ENCODE assay signal across 17 cellular contexts in the genomic region with DNA sequence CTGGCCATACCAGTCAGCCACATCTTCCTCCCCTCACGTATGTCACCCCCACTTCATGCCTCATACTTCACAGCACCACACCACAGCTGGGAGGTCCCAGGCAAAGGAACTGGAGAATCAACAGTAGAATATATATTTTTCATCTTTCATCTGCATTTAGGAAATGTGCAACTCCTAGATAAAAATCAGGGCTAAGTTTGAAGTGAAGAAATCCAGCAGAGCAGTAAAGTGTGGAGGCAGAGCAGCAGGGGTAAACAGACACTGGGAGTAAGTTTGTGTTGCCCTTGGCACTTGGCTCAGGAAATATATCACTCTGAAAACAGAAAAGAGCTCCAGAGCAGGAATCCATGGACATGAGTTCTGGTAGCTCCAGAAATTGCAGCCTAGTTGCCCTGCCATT. TPM values are rescaled to one million over a fixed set of nuclear protein-coding genes. Genes with fewer than 3 reads are reported as not detected.
A peak's percentile ranks its signal among the peaks of the same experiment; 100 is the strongest.
DNase-seq lines count a peak whose midpoint lies in the region; ATAC-seq and TF ChIP-seq lines count a peak whose summit lies in the region.
"Had no signal": no experiment of that assay in that cellular context is flagged by ENCODE, and none has a peak within 500 bp of the region (broad histone marks: within the 10 kb centered on the region; RNA-seq: fewer than 3 reads in every experiment).

No MANE protein-coding gene starts in this region.

- H3K9me3 Mint-ChIP-seq in HFFc6: no peaks in the 10 kb centered on the region

- no peaks in the 10 kb centered on the region for H3K36me3 ChIP-seq in thyroid gland
- H3K36me3 ChIP-seq: vagina had no signal

- H3K4me3 ChIP-seq in astrocyte of the spinal cord (ENCODE audit: low read depth, low read length) (no peak overlapping the region), thyroid gland (replicated peaks in 1 of 3) (no peak overlapping the region)
- H3K4me3 ChIP-seq: vagina had no signal

- no peaks in the 10 kb centered on the region for H3K36me3 Mint-ChIP-seq in HFFc6 (ENCODE audit: low read depth)

- H3K27me3 ChIP-seq in thyroid gland: no peaks in the 10 kb centered on the region
- H3K27me3 ChIP-seq: vagina had no signal

- peaks cover 29% of the 10 kb centered on the region for H3K4me1 Mint-ChIP-seq in HFFc6 (ENCODE audit: low read depth)

- intact Hi-C loops in thyroid gland (cut with DNase I): no loop called here
- intact Hi-C loops in head of caudate nucleus (cut with DNase I): no loop called here

- DNase-seq in KBM-7 (peak; percentile 53), astrocyte of the spinal cord (ENCODE audit: low read depth, low spot score) (peak; percentile 27), lung microvascular endothelial cell (ENCODE audit: low read depth in 2 of 2) (peak; percentile 83 to 93), thyroid gland (peak; percentile 14 to 29), HFFc6 (no peak), head of caudate nucleus (no peak)
- DNase-seq: activated CD4-positive, alpha-beta T cell treated with anti-CD3 and anti-CD28 coated beads for 1 hour; activated effector memory CD4-positive, alpha-beta T cell treated with Interleukin-2 at 50 U/mL for 16 hours; amygdala; midbrain; NCI-H1417 treated with DMSO at 0.1 percent for 48 hours; NCI-H2171; SHP77 treated with DMSO at 0.1 percent for 48 hours; stimulated activated CD4-positive, alpha-beta T cell treated with anti-CD3 and anti-CD28 coated beads, Interleukin-2, amount 100 ng/mL, for 24 hours; T-helper 2 cell had no signal

- no peak overlapping the region for H3K4me3 Mint-ChIP-seq in HFFc6

- TF ChIP-seq CTCF in astrocyte of the spinal cord (IDR thresholded peaks at IDR 0.05; ENCODE audit: low read depth, low read length) (no peak), thyroid gland (IDR thresholded peaks at IDR 0.05) (no peak), HFFc6 (IDR thresholded peaks at IDR 0.05) (no peak)

- H3K27me3 Mint-ChIP-seq in HFFc6 (ENCODE audit: insufficient read depth): peaks cover 10% of the 10 kb centered on the region

- peaks cover 14 to 15% of the 10 kb centered on the region in 2 donors for H3K4me1 ChIP-seq in thyroid gland

- WGBS in thyroid gland, 2 donors: 47 to 48% methylated on average over 1 of the region's 1 CpG

- H3K27ac Mint-ChIP-seq in HFFc6: no peak overlapping the region

- peak overlapping the region in 2 of 3 donors; percentile 15 to 59 for H3K27ac ChIP-seq in thyroid gland
- H3K27ac ChIP-seq: vagina had no signal

- in situ Hi-C loops in KBM-7 (cut with MboI; ENCODE audit: low pct_unique_long_range_greater_than_20kb, low sequenced_read_pairs): no loop called here
- in situ Hi-C loops in astrocyte of the spinal cord (cut with HindIII; ENCODE audit: low sequenced_read_pairs): no loop called here

- H3K9me3 ChIP-seq in thyroid gland: no peaks in the 10 kb centered on the region
- H3K9me3 ChIP-seq: vagina had no signal

- no peak for TF ChIP-seq POLR2A in thyroid gland (IDR thresholded peaks at IDR 0.05)

- no peak for ATAC-seq in HG03039 (IDR thresholded peaks at IDR 0.05; ENCODE audit: unreplicated experiment)

RNA-seq across cellular contexts. Expression of a gene that starts 2.8 kb away (rescaled TPM):
- 150 and 180 TPM in 2 replicates for total RNA-seq in lung microvascular endothelial cell
- 100 to 1,000 TPM; 126 to 182 (median 147) TPM for total RNA-seq in thyroid gland
- total RNA-seq in HFFc6 (2021; fragmentation: NEBNext Ultra II Directional; extraction: Animal tissue kit (Norgen Biotek cat#: 25700)): 10 to 100 TPM; 29.1 to 54.8 (median 36.8) TPM

Comparison
In these comparisons a context has a peak if more than half of its experiments do, and no peak if none do; other contexts are left out.
1. DNase-seq: peak in KBM-7 (single experiment), astrocyte of the spinal cord (single experiment), lung microvascular endothelial cell (2 of 2) and thyroid gland (2 of 2); none in HFFc6 (single experiment) and head of caudate nucleus (0 of 42).